8 cellular contexts compared by ENCODE assay signal in genomic region chr12:32312049-32312670, GRCh38.
DNase-seq lines count a peak whose midpoint lies in the region; ATAC-seq, FAIRE-seq and TF ChIP-seq lines count a peak whose summit lies in the region.

No MANE protein-coding gene starts in this region.

- peaks cover 0 to 2% (median 0%) of the 10 kb centered on the region in 9 donors for H3K9me3 Mint-ChIP-seq in naive thymus-derived CD8-positive, alpha-beta T cell

- peak; percentile 80; the same call in 1 of the 2 replicates for TF ChIP-seq CTCF in Panc1 (IDR thresholded peaks at IDR 0.05)

- POLR2A ChIA-PET in Panc1 (lab: Charles Lee) = interaction anchor here (0.6 kb wide), 2 partner anchors 252 to 646 kb away, joined by 3 to 4 read pairs; no protein-coding TSS in a partner anchor
- POLR2A ChIA-PET in naive thymus-derived CD8-positive, alpha-beta T cell (lab: Charles Lee) = interaction anchor here (0.5 to 1.5 kb wide), 4 partner anchors 252 to 661 kb away, joined by 3 to 8 read pairs (median 4); partner anchors contain the start of gene RESF1

- no peak overlapping the region for H3K27ac ChIP-seq in Panc1 (ENCODE audit: low read length)

- TF ChIP-seq POLR2A in GM18505 (IDR thresholded peaks at IDR 0.05; ENCODE audit: borderline replicate concordance, extremely low read depth, insufficient read depth, insufficient read length) = no peak

- BruUV-seq in Panc1 (replicated peaks; lab: Mats Ljungman, UMichigan) = TSS peak; percentile 34

- ATAC-seq in Panc1 (peak; percentile 77), GM18505 (IDR thresholded peaks at IDR 0.05; ENCODE audit: unreplicated experiment) (no peak), HG03354 (IDR thresholded peaks at IDR 0.05; ENCODE audit: poor library complexity, severe bottlenecking, unreplicated experiment) (no peak)
- peak; percentile 45 to 61 for ATAC-seq in naive thymus-derived CD8-positive, alpha-beta T cell

- H3K27ac Mint-ChIP-seq in naive thymus-derived CD8-positive, alpha-beta T cell = peak overlapping the region in 5 of 10 donors; percentile 3 to 81 (median 28)

- H3K4me1 ChIP-seq in Panc1 (ENCODE audit: control insufficient read depth, insufficient read depth, low read length) = no peaks in the 10 kb centered on the region

- no peaks in the 10 kb centered on the region for H3K27me3 Mint-ChIP-seq in naive thymus-derived CD8-positive, alpha-beta T cell

- no peak overlapping the region for H3K4me3 Mint-ChIP-seq in naive thymus-derived CD8-positive, alpha-beta T cell

- intact Hi-C loops in Panc1 (cut with micrococcal nuclease; ENCODE audit: unreplicated experiment) = loop anchor here (2.0 to 5.0 kb wide), 2 partner anchors 250 to 659 kb away; no protein-coding TSS in a partner anchor

- in situ Hi-C loops in Panc1 (cut with HindIII; ENCODE audit: low pct_unique_long_range_greater_than_20kb, low sequenced_read_pairs) = no loop called here

- H3K36me3 Mint-ChIP-seq in naive thymus-derived CD8-positive, alpha-beta T cell = peaks cover 0 to 4% (median 0%) of the 10 kb centered on the region in 3 donors

- no peaks in the 10 kb centered on the region for H3K36me3 ChIP-seq in Panc1 (ENCODE audit: control insufficient read depth, insufficient read depth, low read length)

- DNase-seq in ELR (ENCODE audit: low read depth) (peak; percentile 80), LoVo (ENCODE audit: low spot score) (peak; percentile 70), Panc1 (ENCODE audit: low read depth, low spot score) (peak; percentile 45), mesenteric fat pad (ENCODE audit: low spot score) (no peak)
- peak in 4 of 10 donors; percentile 2 to 57 (median 44) for DNase-seq in naive thymus-derived CD8-positive, alpha-beta T cell

- H3K27me3 ChIP-seq in Panc1 (ENCODE audit: control insufficient read depth, insufficient read depth, low read length) = no peaks in the 10 kb centered on the region

- peaks cover 2 to 12% (median 2%) of the 10 kb centered on the region in 4 donors for H3K4me1 Mint-ChIP-seq in naive thymus-derived CD8-positive, alpha-beta T cell

- FAIRE-seq in endometrium (lab: Jason Lieb, UNC) = peak; percentile 84

- no peaks in the 10 kb centered on the region for H3K9me3 ChIP-seq in Panc1 (ENCODE audit: control insufficient read depth, insufficient read depth, low read depth, low read length)

- H3K4me3 ChIP-seq in Panc1 (ENCODE audit: low read depth in 2 of 2, low read length in 2 of 2) = no peak overlapping the region

- CTCF ChIA-PET in Panc1 (lab: Charles Lee) = interaction anchor here (0.6 to 2.1 kb wide), 10 partner anchors 22 to 942 kb away, joined by 3 to 26 read pairs (median 4); partner anchors contain the start of gene AMN1

Comparison
In these comparisons a context has a peak if more than half of its experiments do, and no peak if none do; other contexts are left out.
1. ATAC-seq: peak in Panc1 (single experiment) and naive thymus-derived CD8-positive, alpha-beta T cell (2 of 2); none in GM18505 (single experiment) and HG03354 (single experiment).